Comparison of ENCODE assay signal across 15 cellular contexts in the genomic region with DNA sequence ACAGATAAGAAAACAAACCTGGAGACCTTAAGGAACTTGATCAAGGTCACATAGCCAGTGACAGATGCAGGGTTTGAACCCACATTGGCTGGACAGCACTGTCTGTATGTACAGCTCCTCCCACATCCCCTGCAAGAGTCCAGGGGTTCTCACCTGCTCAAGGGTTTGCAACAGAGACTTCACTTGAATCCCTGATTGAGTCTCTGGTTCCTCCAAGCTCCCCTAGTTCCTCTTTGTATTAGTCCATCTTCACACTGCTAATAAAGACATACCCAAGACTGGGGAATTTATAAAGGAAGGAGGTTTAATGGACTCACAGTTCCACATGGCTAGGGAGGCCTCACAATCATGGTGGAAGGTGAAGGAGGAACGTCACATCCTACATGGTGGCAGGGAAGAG.
A peak's percentile ranks its signal among the peaks of the same experiment; 100 is the strongest.
DNase-seq lines count a peak whose midpoint lies in the region; ATAC-seq and TF ChIP-seq lines count a peak whose summit lies in the region.
"Had no signal": no experiment of that assay in that cellular context is flagged by ENCODE, and none has a peak within 500 bp of the region (broad histone marks: within the 10 kb centered on the region; RNA-seq: fewer than 3 reads in every experiment).

No MANE protein-coding gene starts in this region.

- RAD21 ChIA-PET in HCT116 (lab: Charles Lee; ENCODE audit: low non-redundant PET in 1 of 2, low total read pairs in 2 of 2, uncharacterized antibody in 2 of 2, unreplicated experiment in 2 of 2) = no interaction called here

- intact Hi-C loops in HCT116 (cut with micrococcal nuclease) = loop anchor here (2.0 to 10.0 kb wide), 3 partner anchors 77 to 805 kb away; no protein-coding TSS in a partner anchor
- intact Hi-C loops in dendritic cell treated with granulocyte-macrophage colony-stimulating factor and Interleukin-4, amounts not matched to agents 40 ng/mL and 50 ng/mL, for 4 days (cut with micrococcal nuclease) = loop anchor here (2.0 to 5.0 kb wide), 3 partner anchors 77 to 807 kb away; no protein-coding TSS in a partner anchor

- H3K27me3 Mint-ChIP-seq in dendritic cell treated with granulocyte-macrophage colony-stimulating factor and Interleukin-4, amounts not matched to agents 40 ng/mL and 50 ng/mL, for 4 days = peaks cover 15% of the 10 kb centered on the region
- peaks cover 5% of the 10 kb centered on the region for H3K27me3 Mint-ChIP-seq in HFFc6 (ENCODE audit: insufficient read depth)
- H3K27me3 Mint-ChIP-seq in activated T-cell treated with anti-CD3 and anti-CD28 coated beads, Interleukin-2, amount 50 U/mL, for 72 hours (ENCODE audit: low read depth) = peaks cover 28% of the 10 kb centered on the region

- no peak for DNase-seq in HCT116 (ENCODE audit: low read depth, low spot score)
- no peak for DNase-seq in HFFc6
- no peak for DNase-seq in NCI-H146 treated with DMSO at 0.1 percent for 48 hours (lab: John Stamatoyannopoulos, UW; ENCODE audit: unreplicated experiment)
- DNase-seq in activated T-cell treated with anti-CD3 and anti-CD28 coated beads, Interleukin-2, amount 50 U/mL, for 72 hours = no peak
- DNase-seq: activated CD4-positive, alpha-beta T cell treated with anti-CD3 and anti-CD28 coated beads, Interleukin-2, amount 50 U/mL, for 4 hours; activated effector memory CD4-positive, alpha-beta T cell treated with anti-CD3 and anti-CD28 coated beads, Interleukin-2, amount 50 U/mL, for 16 hours; CD8-positive, alpha-beta T cell; H9; MM.1S; NCI-H510A; occipital lobe; RPMI8226 had no signal

- H3K27me3 ChIP-seq in HCT116 (ENCODE audit: insufficient read depth, low read length) = no peaks in the 10 kb centered on the region

- no peak for TF ChIP-seq CTCF in HCT116 (IDR thresholded peaks at IDR 0.05 in 2 of 3, conservative IDR thresholded peaks at IDR 0.05 in 1 of 3; ENCODE audit: borderline replicate concordance in 1 of 3, insufficient read depth in 1 of 3, low read depth in 2 of 3, low read length in 2 of 3)
- TF ChIP-seq CTCF in HFFc6 (IDR thresholded peaks at IDR 0.05) = no peak

- no peak overlapping the region for H3K27ac ChIP-seq in HCT116 (ENCODE audit: low read depth, low read length)

- peaks cover 0 to 8% of the 10 kb centered on the region in 2 experiments; a peak in 2 of 4 replicates for H3K4me1 ChIP-seq in HCT116 (ENCODE audit: control insufficient read depth in 1 of 2, insufficient read depth in 2 of 2, low read length in 2 of 2)

- no peak overlapping the region for H3K4me3 ChIP-seq in HCT116 (replicated peaks in 1 of 2; ENCODE audit: low read depth in 1 of 2, low read length in 2 of 2)

- no peak for TF ChIP-seq POLR2A in HCT116 (IDR thresholded peaks at IDR 0.05; ENCODE audit: borderline replicate concordance, extremely low read depth, insufficient read depth, insufficient read length)

- H2AFZ ChIP-seq in HCT116 (ENCODE audit: low read depth, low read length, poor library complexity, severe bottlenecking) = peak overlapping the region; percentile 54

- H3K9me3 Mint-ChIP-seq in dendritic cell treated with granulocyte-macrophage colony-stimulating factor and Interleukin-4, amounts not matched to agents 40 ng/mL and 50 ng/mL, for 4 days = no peaks in the 10 kb centered on the region
- no peaks in the 10 kb centered on the region for H3K9me3 Mint-ChIP-seq in HFFc6
- H3K9me3 Mint-ChIP-seq in activated T-cell treated with anti-CD3 and anti-CD28 coated beads, Interleukin-2, amount 50 U/mL, for 72 hours = no peaks in the 10 kb centered on the region
- H3K9me3 Mint-ChIP-seq: CD8-positive, alpha-beta T cell; H9 had no signal

- no peak overlapping the region for H3K4me2 ChIP-seq in HCT116 (ENCODE audit: low read length)

- peak overlapping the region; percentile 30 for H3K4me3 Mint-ChIP-seq in dendritic cell treated with granulocyte-macrophage colony-stimulating factor and Interleukin-4, amounts not matched to agents 40 ng/mL and 50 ng/mL, for 4 days
- H3K4me3 Mint-ChIP-seq in HFFc6 = no peak overlapping the region
- no peak overlapping the region for H3K4me3 Mint-ChIP-seq in activated T-cell treated with anti-CD3 and anti-CD28 coated beads, Interleukin-2, amount 50 U/mL, for 72 hours
- H3K4me3 Mint-ChIP-seq: H9 had no signal

- no peaks in the 10 kb centered on the region for H3K79me2 ChIP-seq in HCT116 (ENCODE audit: insufficient read depth, low read length)

- ATAC-seq in GM18909 (IDR thresholded peaks at IDR 0.05; ENCODE audit: poor library complexity, unreplicated experiment) (peak; percentile 25), HCT116 (no peak), HG03432 (IDR thresholded peaks at IDR 0.05; ENCODE audit: unreplicated experiment) (peak; percentile 12)
- no peak for ATAC-seq in activated T-cell treated with anti-CD3 and anti-CD28 coated beads, Interleukin-2, amount 50 U/mL, for 72 hours (replicated peaks in 1 of 2)
- ATAC-seq: CD8-positive, alpha-beta T cell had no signal

- H3K27ac Mint-ChIP-seq in dendritic cell treated with granulocyte-macrophage colony-stimulating factor and Interleukin-4, amounts not matched to agents 40 ng/mL and 50 ng/mL, for 4 days = peak overlapping the region; percentile 88
- no peak overlapping the region for H3K27ac Mint-ChIP-seq in HFFc6
- no peak overlapping the region for H3K27ac Mint-ChIP-seq in activated T-cell treated with anti-CD3 and anti-CD28 coated beads, Interleukin-2, amount 50 U/mL, for 72 hours
- H3K27ac Mint-ChIP-seq: CD8-positive, alpha-beta T cell; H9 had no signal

- H3K9ac ChIP-seq in HCT116 (ENCODE audit: low read length) = no peak overlapping the region

- POLR2A ChIA-PET in HCT116 (lab: Charles Lee) = no interaction called here

- CTCF ChIA-PET in HCT116 (lab: Charles Lee) = interaction anchor here (1.7 to 1.9 kb wide), 2 partner anchors 288 to 290 kb away, joined by 3 to 8 read pairs; no protein-coding TSS in a partner anchor

- H3K36me3 ChIP-seq in HCT116 (ENCODE audit: control insufficient read depth in 1 of 2, insufficient read depth in 2 of 2, low read length in 2 of 2) = no peaks in the 10 kb centered on the region

- no peak for TF ChIP-seq RAD21 in HCT116 (IDR thresholded peaks at IDR 0.05; ENCODE audit: low read depth)

- peaks cover 27% of the 10 kb centered on the region for H3K4me1 Mint-ChIP-seq in dendritic cell treated with granulocyte-macrophage colony-stimulating factor and Interleukin-4, amounts not matched to agents 40 ng/mL and 50 ng/mL, for 4 days (ENCODE audit: low read depth)
- peaks cover 10% of the 10 kb centered on the region for H3K4me1 Mint-ChIP-seq in HFFc6 (ENCODE audit: low read depth)
- H3K4me1 Mint-ChIP-seq in activated T-cell treated with anti-CD3 and anti-CD28 coated beads, Interleukin-2, amount 50 U/mL, for 72 hours (ENCODE audit: low read depth) = peaks cover 18% of the 10 kb centered on the region

- no peaks in the 10 kb centered on the region; a peak in 1 of 4 replicates for H3K9me3 ChIP-seq in HCT116 (ENCODE audit: control insufficient read depth in 1 of 2, insufficient read depth in 1 of 2, low read depth in 1 of 2, low read length in 2 of 2)

- H4K20me1 ChIP-seq in HCT116 (ENCODE audit: insufficient read depth) = no peaks in the 10 kb centered on the region

- BruUV-seq in HCT116 (replicated peaks; lab: Mats Ljungman, UMichigan) = no TSS peak

- no peaks in the 10 kb centered on the region for H3K9me2 ChIP-seq in HCT116 (ENCODE audit: insufficient read depth)

- H3K36me3 Mint-ChIP-seq in dendritic cell treated with granulocyte-macrophage colony-stimulating factor and Interleukin-4, amounts not matched to agents 40 ng/mL and 50 ng/mL, for 4 days (ENCODE audit: low read depth) = no peaks in the 10 kb centered on the region
- no peaks in the 10 kb centered on the region for H3K36me3 Mint-ChIP-seq in HFFc6 (ENCODE audit: low read depth)
- H3K36me3 Mint-ChIP-seq in activated T-cell treated with anti-CD3 and anti-CD28 coated beads, Interleukin-2, amount 50 U/mL, for 72 hours (ENCODE audit: insufficient read depth in 2 of 2) = no peaks in the 10 kb centered on the region
- H3K36me3 Mint-ChIP-seq: CD8-positive, alpha-beta T cell had no signal

TF ChIP-seq in HCT116, 20 proteins besides CTCF, POLR2A, EP300 and RAD21:
- TF ChIP-seq TCF7L2 (IDR thresholded peaks at IDR 0.05; ENCODE audit: borderline replicate concordance, extremely low read depth, insufficient read depth, insufficient read length) (no peak), EZH2phosphoT487 (IDR thresholded peaks at IDR 0.05; ENCODE audit: borderline replicate concordance) (no peak), POLR2AphosphoS5 (IDR thresholded peaks at IDR 0.05; ENCODE audit: low read depth, low read length) (no peak), SIN3A (IDR thresholded peaks at IDR 0.05; ENCODE audit: low read depth) (no peak), ELF1 (IDR thresholded peaks at IDR 0.05; ENCODE audit: borderline replicate concordance, low read depth) (no peak), SRF (IDR thresholded peaks at IDR 0.05; ENCODE audit: low read depth) (no peak), JUND (IDR thresholded peaks at IDR 0.05) (no peak), EGR1 (IDR thresholded peaks at IDR 0.05; ENCODE audit: low read depth) (no peak), ZFX (IDR thresholded peaks at IDR 0.05) (no peak), YY1 (IDR thresholded peaks at IDR 0.05; ENCODE audit: extremely low read depth, insufficient replicate concordance, low read depth, low read length) (no peak), EZH2 (IDR thresholded peaks at IDR 0.05) (no peak)
- TF ChIP-seq, protein P1, sequence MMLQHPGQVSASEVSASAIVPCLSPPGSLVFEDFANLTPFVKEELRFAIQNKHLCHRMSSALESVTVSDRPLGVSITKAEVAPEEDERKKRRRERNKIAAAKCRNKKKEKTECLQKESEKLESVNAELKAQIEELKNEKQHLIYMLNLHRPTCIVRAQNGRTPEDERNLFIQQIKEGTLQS (IDR thresholded peaks at IDR 0.05) = no peak
- TF ChIP-seq, protein P2, sequence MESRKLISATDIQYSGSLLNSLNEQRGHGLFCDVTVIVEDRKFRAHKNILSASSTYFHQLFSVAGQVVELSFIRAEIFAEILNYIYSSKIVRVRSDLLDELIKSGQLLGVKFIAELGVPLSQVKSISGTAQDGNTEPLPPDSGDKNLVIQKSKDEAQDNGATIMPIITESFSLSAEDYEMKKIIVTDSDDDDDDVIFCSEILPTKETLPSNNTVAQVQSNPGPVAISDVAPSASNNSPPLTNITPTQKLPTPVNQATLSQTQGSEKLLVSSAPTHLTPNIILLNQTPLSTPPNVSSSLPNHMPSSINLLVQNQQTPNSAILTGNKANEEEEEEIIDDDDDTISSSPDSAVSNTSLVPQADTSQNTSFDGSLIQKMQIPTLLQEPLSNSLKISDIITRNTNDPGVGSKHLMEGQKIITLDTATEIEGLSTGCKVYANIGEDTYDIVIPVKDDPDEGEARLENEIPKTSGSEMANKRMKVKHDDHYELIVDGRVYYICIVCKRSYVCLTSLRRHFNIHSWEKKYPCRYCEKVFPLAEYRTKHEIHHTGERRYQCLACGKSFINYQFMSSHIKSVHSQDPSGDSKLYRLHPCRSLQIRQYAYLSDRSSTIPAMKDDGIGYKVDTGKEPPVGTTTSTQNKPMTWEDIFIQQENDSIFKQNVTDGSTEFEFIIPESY (IDR thresholded peaks at IDR 0.05; ENCODE audit: extremely low read depth, insufficient replicate concordance, low read length) = no peak

Comparison
In these comparisons a context has a peak if more than half of its experiments do, and no peak if none do; other contexts are left out.
1. ATAC-seq: peak in GM18909 (single experiment) and HG03432 (single experiment); none in HCT116 (single experiment) and activated T-cell treated with anti-CD3 and anti-CD28 coated beads, Interleukin-2, amount 50 U/mL, for 72 hours (0 of 2).